17 cellular contexts compared by ENCODE assay signal in the genomic region with DNA sequence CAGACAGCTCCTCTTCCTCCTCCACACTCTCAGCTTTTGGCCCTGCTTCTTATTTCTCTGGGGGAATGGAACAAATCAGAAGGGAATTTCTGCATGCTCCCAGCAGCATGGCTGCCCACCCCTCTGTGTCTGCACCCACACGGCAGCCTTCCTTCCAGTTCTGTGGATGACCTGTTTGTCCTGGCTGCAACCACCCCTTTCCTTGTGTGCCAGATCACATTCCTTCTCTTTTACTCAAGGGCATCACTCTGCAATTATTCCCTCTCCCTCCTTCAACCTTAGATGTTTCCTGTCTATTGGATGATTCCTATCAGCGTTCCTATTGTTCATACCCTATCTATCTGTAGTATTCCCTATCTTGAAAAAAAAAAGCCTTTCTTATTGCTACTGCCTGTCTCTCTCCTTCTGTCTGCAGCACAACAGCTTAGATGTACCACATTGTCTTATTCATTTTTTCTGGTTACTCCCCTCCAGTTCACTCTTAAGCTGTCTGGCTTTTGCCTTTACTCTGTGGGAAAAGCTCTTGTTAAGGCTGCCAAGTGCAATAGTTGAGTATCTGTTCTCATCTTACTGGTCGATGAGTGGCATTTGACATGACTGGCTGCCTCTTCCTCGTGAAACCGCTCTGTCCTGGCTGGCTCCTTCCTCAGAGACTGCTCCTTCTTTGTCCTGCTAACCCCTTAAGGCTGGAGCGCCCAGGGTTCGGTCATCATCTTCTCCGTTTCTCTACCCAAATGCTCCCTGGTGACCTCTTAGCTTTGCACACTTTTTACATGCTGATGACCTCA.
"Had no signal": no experiment of that assay in that cellular context is flagged by ENCODE, and none has a peak within 500 bp of the region (broad histone marks: within the 10 kb centered on the region; RNA-seq: fewer than 3 reads in every experiment).

No MANE protein-coding gene starts in this region.

- H3K4me1 ChIP-seq: ascending aorta, left lung, prostate gland, right lobe of liver, suprapubic skin had no signal

- H3K36me3 Mint-ChIP-seq: natural killer cell, type B pancreatic cell had no signal

- H3K9me3 Mint-ChIP-seq: activated T-helper 17 cell treated with anti-CD3 and anti-CD28 coated beads, Interleukin-2, amount 50 U/mL, for 72 hours; natural killer cell; type B pancreatic cell had no signal

- H3K4me1 Mint-ChIP-seq: activated T-helper 17 cell treated with anti-CD3 and anti-CD28 coated beads, Interleukin-2, amount 50 U/mL, for 72 hours; memory B cell; natural killer cell had no signal

- H3K9me3 ChIP-seq: ascending aorta, esophagus muscularis mucosa, left lung, prostate gland, right lobe of liver, suprapubic skin had no signal

- H3K4me3 ChIP-seq: ascending aorta, cardiac muscle cell, esophagus muscularis mucosa, left lung, prostate gland, right lobe of liver, smooth muscle cell, suprapubic skin had no signal

- H3K27ac Mint-ChIP-seq: activated T-helper 17 cell treated with anti-CD3 and anti-CD28 coated beads, Interleukin-2, amount 50 U/mL, for 72 hours; memory B cell; natural killer cell; type B pancreatic cell had no signal

- H3K27me3 ChIP-seq: ascending aorta, cardiac muscle cell, left lung, right lobe of liver had no signal

- H3K4me3 Mint-ChIP-seq: activated T-helper 17 cell treated with anti-CD3 and anti-CD28 coated beads, Interleukin-2, amount 50 U/mL, for 72 hours; memory B cell; natural killer cell; type B pancreatic cell had no signal

- DNase-seq: activated CD4-positive, alpha-beta T cell treated with anti-CD3 and anti-CD28 coated beads, Interleukin-2, amount 50 U/mL, for 4 hours; activated CD4-positive, CD25-positive, alpha-beta regulatory T cell treated with anti-CD3 and anti-CD28 coated beads, Interleukin-2, amount 50 U/mL, for 72 hours; activated naive CD4-positive, alpha-beta T cell treated with Interleukin-2 at 50 U/mL for 16 hours; left lung; natural killer cell; nucleus accumbens; right lobe of liver; stimulated activated naive CD8-positive, alpha-beta T cell treated with anti-CD3 and anti-CD28 coated beads, Interleukin-15, Interleukin-2, amounts not matched to agents 100 U/mL and 50 U/mL, for 24 hours had no signal

- H3K4me2 ChIP-seq: smooth muscle cell had no signal

- ATAC-seq: activated T-helper 17 cell treated with anti-CD3 and anti-CD28 coated beads, Interleukin-2, amount 50 U/mL, for 72 hours; left lung; right lobe of liver; stimulated activated naive CD8-positive, alpha-beta T cell treated with anti-CD3 and anti-CD28 coated beads, Interleukin-15, Interleukin-2, amounts not matched to agents 100 U/mL and 50 U/mL, for 24 hours had no signal

- H3K27ac ChIP-seq: ascending aorta, cardiac muscle cell, esophagus muscularis mucosa, left lung, prostate gland, right lobe of liver, suprapubic skin had no signal

- H3K36me3 ChIP-seq: ascending aorta, cardiac muscle cell, esophagus muscularis mucosa, left lung, prostate gland, right lobe of liver, suprapubic skin had no signal
